9 cellular contexts compared by ENCODE assay signal in the genomic region with DNA sequence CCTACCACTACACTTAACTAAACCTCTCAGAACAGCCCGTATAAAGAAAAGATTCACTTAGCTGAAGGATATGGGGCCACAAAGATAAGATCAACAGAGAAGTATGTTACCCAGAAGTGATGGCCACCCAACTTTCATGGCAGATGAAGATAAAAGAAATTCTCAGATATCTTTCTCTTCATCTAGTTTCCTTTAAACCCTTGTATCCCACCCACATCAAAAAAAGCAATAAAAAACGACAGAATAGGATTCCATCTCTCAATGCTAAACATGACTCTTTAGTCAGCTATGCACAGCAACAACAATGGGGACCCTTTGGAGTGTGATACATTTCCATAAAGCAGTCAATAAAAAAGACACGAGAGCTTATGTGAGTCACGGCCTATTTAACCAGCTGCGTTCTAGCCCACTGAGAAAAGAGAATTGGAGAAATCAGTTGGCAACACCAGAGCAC.
DNase-seq lines count a peak whose midpoint lies in the region; FAIRE-seq and TF ChIP-seq lines count a peak whose summit lies in the region.
"Had no signal": no experiment of that assay in that cellular context is flagged by ENCODE, and none has a peak within 500 bp of the region (broad histone marks: within the 10 kb centered on the region; RNA-seq: fewer than 3 reads in every experiment).

No MANE protein-coding gene starts in this region.

- no peaks in the 10 kb centered on the region for H3K36me3 Mint-ChIP-seq in glutamatergic neuron (ENCODE audit: unreplicated experiment)

- H2AK5ac ChIP-seq in mesenchymal stem cell (ENCODE audit: low read length, severe bottlenecking), result no peak overlapping the region

- no peak overlapping the region for H4K8ac ChIP-seq in mesenchymal stem cell (ENCODE audit: low read length)

- H3K4ac ChIP-seq in mesenchymal stem cell (ENCODE audit: low read depth in 1 of 2, low read length in 2 of 2), result no peak overlapping the region

- no peak overlapping the region for H2BK120ac ChIP-seq in mesenchymal stem cell (ENCODE audit: low read depth, low read length)

- H3K18ac ChIP-seq in mesenchymal stem cell (ENCODE audit: low read depth in 1 of 2, low read length in 2 of 2), result no peak overlapping the region

- H4K91ac ChIP-seq in mesenchymal stem cell (ENCODE audit: low read length), result no peak overlapping the region

- WGBS in mesenchymal stem cell, result 2% methylated on average over 4 of the region's 5 CpGs

- FAIRE-seq in TTC549 (lab: Jason Lieb, UNC), result peak; percentile 96

- no peak overlapping the region for H3K27ac Mint-ChIP-seq in glutamatergic neuron (ENCODE audit: unreplicated experiment)

- no peak overlapping the region for H3K4me3 ChIP-seq in mesenchymal stem cell (ENCODE audit: insufficient read depth in 1 of 2, low read depth in 1 of 2, low read length in 2 of 2)

- no peaks in the 10 kb centered on the region for H3K79me1 ChIP-seq in mesenchymal stem cell (replicated peaks; ENCODE audit: low read length, poor library complexity, severe bottlenecking)

- no peaks in the 10 kb centered on the region for H3K4me1 ChIP-seq in mesenchymal stem cell (ENCODE audit: control insufficient read depth, insufficient read depth, low read depth, low read length)

- DNase-seq in DMS79 treated with DMSO at 0.1 percent for 48 hours (lab: John Stamatoyannopoulos, UW), result peak; percentile 72
- DNase-seq in KBM-7, result peak; percentile 7
- peak; percentile 71 for DNase-seq in mesenchymal stem cell
- DNase-seq in G401 (ENCODE audit: low spot score), result no peak
- no peak for DNase-seq in glutamatergic neuron
- no peak for DNase-seq in COR-L47 (lab: John Stamatoyannopoulos, UW)
- DNase-seq: NCI-H446 treated with DMSO at 0.1 percent for 48 hours had no signal

- in situ Hi-C loops in KBM-7 (cut with MboI; ENCODE audit: low pct_unique_long_range_greater_than_20kb, low sequenced_read_pairs), result no loop called here
- in situ Hi-C loops in G401 (cut with HindIII; ENCODE audit: low sequenced_read_pairs), result no loop called here

- no peak overlapping the region for H2BK5ac ChIP-seq in mesenchymal stem cell (ENCODE audit: low read depth, low read length, poor library complexity, severe bottlenecking)

- TF ChIP-seq CTCF in glutamatergic neuron (IDR thresholded peaks at IDR 0.05; ENCODE audit: partially characterized antibody, unreplicated experiment), result no peak

- no peak overlapping the region for H2AFZ ChIP-seq in mesenchymal stem cell (ENCODE audit: low read depth, low read length)

- no peaks in the 10 kb centered on the region for H3K9me3 ChIP-seq in mesenchymal stem cell (ENCODE audit: control insufficient read depth, low read length)
- H3K9me3 ChIP-seq: neutrophil had no signal

- no peaks in the 10 kb centered on the region for H3K36me3 ChIP-seq in mesenchymal stem cell (ENCODE audit: control insufficient read depth in 1 of 2, insufficient read depth in 2 of 2, low read depth in 1 of 2, low read length in 2 of 2)
- H3K36me3 ChIP-seq: neutrophil had no signal

- no peak overlapping the region for H3K23ac ChIP-seq in mesenchymal stem cell (ENCODE audit: low read length in 2 of 2)

- peaks cover 2% of the 10 kb centered on the region for H3K9me3 Mint-ChIP-seq in glutamatergic neuron (ENCODE audit: unreplicated experiment)

- H3K4me2 ChIP-seq in mesenchymal stem cell (ENCODE audit: low read length, poor library complexity, severe bottlenecking), result no peak overlapping the region

- H2BK15ac ChIP-seq in mesenchymal stem cell (ENCODE audit: low read depth, poor library complexity, severe bottlenecking), result no peak overlapping the region

- no peak overlapping the region for H3K4me3 Mint-ChIP-seq in glutamatergic neuron (ENCODE audit: unreplicated experiment)

- H3K4me1 Mint-ChIP-seq in glutamatergic neuron (ENCODE audit: low read depth, unreplicated experiment), result no peaks in the 10 kb centered on the region

- H3K14ac ChIP-seq in mesenchymal stem cell (ENCODE audit: low read length in 2 of 2), result no peak overlapping the region

- no peak overlapping the region for H2BK12ac ChIP-seq in mesenchymal stem cell (ENCODE audit: low read length in 2 of 2)

- peaks cover 0 to 30% of the 10 kb centered on the region in 2 experiments for H3K27me3 ChIP-seq in mesenchymal stem cell (ENCODE audit: control insufficient read depth in 1 of 2, insufficient read depth in 1 of 2, low read length in 2 of 2)

- H3K9ac ChIP-seq in mesenchymal stem cell (ENCODE audit: low read length), result no peak overlapping the region

- H3K27me3 Mint-ChIP-seq in glutamatergic neuron (ENCODE audit: unreplicated experiment), result no peaks in the 10 kb centered on the region

- peak overlapping the region; percentile 31 for H3K27ac ChIP-seq in mesenchymal stem cell (ENCODE audit: low read length, poor library complexity, severe bottlenecking)
- H3K27ac ChIP-seq: neutrophil had no signal

Comparison
In these comparisons a context has a peak if more than half of its experiments do, and no peak if none do; other contexts are left out.
1. DNase-seq: peak in DMS79 treated with DMSO at 0.1 percent for 48 hours (single experiment), KBM-7 (single experiment) and mesenchymal stem cell (single experiment); none in G401 (single experiment), glutamatergic neuron (single experiment) and COR-L47 (single experiment).